Comparison of ENCODE assay signal across 8 cellular contexts in the genomic region with DNA sequence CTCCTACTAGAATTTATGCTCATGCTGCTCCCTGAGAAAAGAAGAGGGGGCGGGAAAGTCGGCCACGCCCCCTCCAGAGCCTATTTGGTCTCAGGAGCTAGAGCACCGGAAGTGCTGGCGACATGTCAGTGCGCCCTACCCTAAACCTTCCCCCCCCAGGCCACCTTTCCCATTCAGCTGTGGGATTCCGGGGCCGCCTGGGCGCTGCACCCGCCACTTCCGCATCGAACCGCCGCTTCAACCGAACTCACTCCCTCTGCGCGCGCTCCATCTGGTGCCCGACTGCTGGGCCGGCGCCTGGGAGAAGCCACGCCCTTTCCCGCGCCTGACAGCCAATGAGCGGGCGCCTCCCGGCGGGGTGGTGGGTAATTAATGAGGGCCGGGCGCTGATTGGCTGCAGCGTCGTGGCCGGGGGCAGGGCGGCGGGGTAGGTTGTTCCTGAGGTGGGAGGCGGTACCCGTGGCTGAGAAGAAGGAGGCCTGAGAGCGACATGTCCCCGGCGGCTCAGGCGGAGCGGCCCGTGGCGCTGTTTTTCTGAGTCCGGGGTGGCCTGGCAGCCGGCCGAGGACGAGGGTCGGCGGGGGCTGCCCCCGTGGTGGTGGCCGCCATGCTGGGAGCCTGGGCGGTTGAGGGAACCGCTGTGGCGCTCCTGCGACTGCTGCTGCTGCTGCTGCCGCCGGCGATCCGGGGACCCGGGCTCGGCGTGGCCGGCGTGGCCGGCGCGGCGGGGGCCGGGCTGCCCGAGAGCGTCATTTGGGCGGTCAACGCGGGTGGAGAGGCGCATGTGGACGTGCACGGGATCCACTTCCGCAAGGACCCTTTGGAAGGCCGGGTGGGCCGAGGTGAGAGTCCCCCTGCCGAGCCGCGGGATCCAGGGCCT. TPM values are rescaled to one million over a fixed set of nuclear protein-coding genes. Genes with fewer than 3 reads are reported as not detected.
DNase-seq lines count a peak whose midpoint lies in the region; ATAC-seq and TF ChIP-seq lines count a peak whose summit lies in the region.

A gene with protein sequence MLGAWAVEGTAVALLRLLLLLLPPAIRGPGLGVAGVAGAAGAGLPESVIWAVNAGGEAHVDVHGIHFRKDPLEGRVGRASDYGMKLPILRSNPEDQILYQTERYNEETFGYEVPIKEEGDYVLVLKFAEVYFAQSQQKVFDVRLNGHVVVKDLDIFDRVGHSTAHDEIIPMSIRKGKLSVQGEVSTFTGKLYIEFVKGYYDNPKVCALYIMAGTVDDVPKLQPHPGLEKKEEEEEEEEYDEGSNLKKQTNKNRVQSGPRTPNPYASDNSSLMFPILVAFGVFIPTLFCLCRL (plus strand): TSS at position 460 of the 880 bp plus-strand sequence. CDS start 148 bp downstream, at position 608.

- intact Hi-C loops in Caco-2 (cut with micrococcal nuclease; ENCODE audit: unreplicated experiment) = loop anchor here (1.0 to 5.0 kb wide), 3 partner anchors 27 to 106 kb away; partner anchors contain the start of gene POP5

- no peaks in the 10 kb centered on the region for H3K27me3 ChIP-seq in Caco-2 (replicated peaks; ENCODE audit: control insufficient read depth, insufficient read depth, low read length)

- peak in 1 of 2 experiments; percentile 11 for TF ChIP-seq CTCF in Caco-2 (IDR thresholded peaks at IDR 0.05; ENCODE audit: insufficient read depth in 1 of 2, low read depth in 1 of 2, low read length in 1 of 2, severe bottlenecking in 1 of 2, unreplicated experiment in 1 of 2)

- POLR2A ChIA-PET in Caco-2 (lab: Charles Lee) = no interaction called here

- H3K4me3 ChIP-seq in Caco-2 (ENCODE audit: low read depth, low read length) = peak within 1 kb of the TSS; percentile 90

- peaks cover 31% of the 10 kb centered on the region for H3K4me1 ChIP-seq in Caco-2

- no peaks in the 10 kb centered on the region for H3K36me3 ChIP-seq in Caco-2 (ENCODE audit: control insufficient read depth, insufficient read depth, low read length)

- BruUV-seq in Caco-2 (replicated peaks; lab: Mats Ljungman, UMichigan) = no TSS peak

- ATAC-seq in GM21360 (IDR thresholded peaks at IDR 0.05; ENCODE audit: unreplicated experiment) (peak; percentile 68), memory B cell (ENCODE audit: low read depth) (peak; percentile 68)
- ATAC-seq in effector memory CD8-positive, alpha-beta T cell (replicated peaks) = peak; percentile 75

- DNase-seq in Caco-2 (peak; percentile 98 to 99), HT1080 (ENCODE audit: low read depth) (peak; percentile 98), NOMO-1 treated with DMSO at 0.1 percent for 48 hours (lab: John Stamatoyannopoulos, UW; ENCODE audit: unreplicated experiment) (peak; percentile 98), memory B cell (ENCODE audit: low spot score in 2 of 2) (peak; percentile 98 to 99)
- peak; percentile 96 to 98 for DNase-seq in activated CD8-positive, alpha-beta memory T cell treated with anti-CD3 and anti-CD28 coated beads for 4 hours (ENCODE audit: low read depth in 2 of 2)
- peak; percentile 98 to 99 (median 99) for DNase-seq in effector memory CD8-positive, alpha-beta T cell
- peak; percentile 97 for DNase-seq in stimulated activated CD8-positive, alpha-beta memory T cell treated with anti-CD3 and anti-CD28 coated beads, Interleukin-12 subunit alpha, Interleukin-12 subunit beta, amount 100 ng/mL, for 24 hours (ENCODE audit: extremely low read depth)

- H3K4me3 Mint-ChIP-seq in Caco-2 (ENCODE audit: unreplicated experiment) = peak within 1 kb of the TSS; percentile 79
- H3K4me3 Mint-ChIP-seq in effector memory CD8-positive, alpha-beta T cell = peak within 1 kb of the TSS; percentile 88 to 95
- H3K4me3 Mint-ChIP-seq in memory B cell = peak within 1 kb of the TSS; percentile 86

- H3K9me3 Mint-ChIP-seq in Caco-2 (ENCODE audit: unreplicated experiment) (no peaks in the 10 kb centered on the region), memory B cell (no peaks in the 10 kb centered on the region)
- H3K9me3 Mint-ChIP-seq in effector memory CD8-positive, alpha-beta T cell = no peaks in the 10 kb centered on the region

- no peaks in the 10 kb centered on the region for H3K27me3 Mint-ChIP-seq in Caco-2 (ENCODE audit: insufficient read depth, unreplicated experiment)
- no peaks in the 10 kb centered on the region for H3K27me3 Mint-ChIP-seq in effector memory CD8-positive, alpha-beta T cell
- no peaks in the 10 kb centered on the region for H3K27me3 Mint-ChIP-seq in memory B cell

- no peaks in the 10 kb centered on the region for H3K9me3 ChIP-seq in Caco-2

- CTCF ChIA-PET in Caco-2 (lab: Charles Lee) = interaction anchor here (0.6 to 1.0 kb wide), 4 partner anchors 14 to 190 kb away, joined by 3 to 11 read pairs (median 3); partner anchors contain the start of gene POP5

- H3K27ac Mint-ChIP-seq in Caco-2 (ENCODE audit: unreplicated experiment) (peak within 1 kb of the TSS; percentile 85), memory B cell (peak within 1 kb of the TSS; percentile 67)
- H3K27ac Mint-ChIP-seq in effector memory CD8-positive, alpha-beta T cell = peak within 1 kb of the TSS; percentile 95 to 96

- H3K36me3 Mint-ChIP-seq in Caco-2 (ENCODE audit: insufficient read depth, unreplicated experiment) = peaks cover 9% of the 10 kb centered on the region
- peaks cover 19% of the 10 kb centered on the region for H3K36me3 Mint-ChIP-seq in effector memory CD8-positive, alpha-beta T cell (ENCODE audit: insufficient read depth)
- peaks cover 2% of the 10 kb centered on the region for H3K36me3 Mint-ChIP-seq in memory B cell

- H3K4me1 Mint-ChIP-seq in Caco-2 (ENCODE audit: low read depth, unreplicated experiment) (peaks cover 17% of the 10 kb centered on the region), memory B cell (peaks cover 21% of the 10 kb centered on the region)
- H3K4me1 Mint-ChIP-seq in effector memory CD8-positive, alpha-beta T cell (ENCODE audit: low read depth in 2 of 2) = peaks cover 25 to 28% of the 10 kb centered on the region in 2 donors

RNA-seq across cellular contexts. Expression of the gene that starts here (rescaled TPM):
- 143 and 150 TPM in 2 replicates for total RNA-seq in Caco-2 (2022)
- 98.3 and 99.4 TPM in 2 replicates for total RNA-seq in HT1080 (2014; rRNA removed; shearing (Covaris generic))
- polyA plus RNA-seq in HT1080 (2015; cell fraction: cytosol; rRNA removed) = 69.3 and 73.4 TPM in 2 replicates
- polyA plus RNA-seq in HT1080 (2015; cell fraction: nucleus; rRNA removed) = 66.0 and 70.3 TPM in 2 replicates

Comparison
In these comparisons a context has a peak if more than half of its experiments do, and no peak if none do; other contexts are left out.
1. Peak in every context shown above with its lines: DNase-seq, ATAC-seq and H3K4me3 ChIP-seq.